ENCODE assay signal across 1 cellular context in the genomic region with DNA sequence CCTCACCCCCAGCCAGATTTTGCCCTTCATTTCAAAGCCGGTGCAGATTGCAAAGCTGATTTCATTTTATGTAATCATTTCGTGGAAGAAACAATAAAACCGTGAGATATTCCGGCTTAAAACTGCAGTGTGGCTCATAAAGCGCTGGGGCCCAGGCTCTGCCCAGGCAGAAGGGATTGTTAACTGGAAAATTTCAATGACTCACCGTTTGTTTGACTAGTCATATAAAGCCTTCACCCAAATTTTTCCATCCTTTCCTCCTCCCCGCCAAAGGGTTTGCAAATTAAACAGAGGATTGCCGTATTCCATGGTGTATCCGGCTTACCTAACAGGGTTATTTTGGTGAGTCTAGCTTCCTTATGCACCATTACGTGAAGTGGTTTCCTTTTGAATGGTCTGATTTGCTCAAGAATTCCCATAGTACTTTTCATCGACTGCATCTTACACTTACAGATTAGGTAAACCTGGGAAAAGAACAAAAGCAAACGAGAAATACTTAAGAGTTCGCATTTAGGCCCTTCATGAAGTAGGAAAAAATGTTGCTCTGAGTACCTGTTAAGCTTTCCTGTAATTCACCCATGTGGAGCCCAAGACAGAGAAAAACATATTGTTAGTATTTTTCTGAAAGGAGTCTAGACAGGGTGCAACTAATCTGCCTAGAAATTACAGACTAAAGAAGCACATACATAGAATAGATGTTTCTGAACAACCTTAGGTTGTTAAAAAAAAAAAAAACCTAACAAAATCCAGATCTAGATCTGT.
TF ChIP-seq lines count a peak whose summit lies in the region.

No MANE protein-coding gene starts in this region.

TF ChIP-seq in K562, 482 proteins besides CTCF, POLR2A, EP300 and RAD21 (continues in another document):
- TF ChIP-seq KDM2B (CRISPR knock-in tag; IDR thresholded peaks at IDR 0.05), result no peak
- no peak for TF ChIP-seq MAZ (CRISPR knock-in tag; conservative IDR thresholded peaks at IDR 0.05 in 1 of 2, IDR thresholded peaks at IDR 0.05 in 1 of 2)
- TF ChIP-seq, protein P1, sequence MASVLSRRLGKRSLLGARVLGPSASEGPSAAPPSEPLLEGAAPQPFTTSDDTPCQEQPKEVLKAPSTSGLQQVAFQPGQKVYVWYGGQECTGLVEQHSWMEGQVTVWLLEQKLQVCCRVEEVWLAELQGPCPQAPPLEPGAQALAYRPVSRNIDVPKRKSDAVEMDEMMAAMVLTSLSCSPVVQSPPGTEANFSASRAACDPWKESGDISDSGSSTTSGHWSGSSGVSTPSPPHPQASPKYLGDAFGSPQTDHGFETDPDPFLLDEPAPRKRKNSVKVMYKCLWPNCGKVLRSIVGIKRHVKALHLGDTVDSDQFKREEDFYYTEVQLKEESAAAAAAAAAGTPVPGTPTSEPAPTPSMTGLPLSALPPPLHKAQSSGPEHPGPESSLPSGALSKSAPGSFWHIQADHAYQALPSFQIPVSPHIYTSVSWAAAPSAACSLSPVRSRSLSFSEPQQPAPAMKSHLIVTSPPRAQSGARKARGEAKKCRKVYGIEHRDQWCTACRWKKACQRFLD (CRISPR knock-in tag; IDR thresholded peaks at IDR 0.05), result no peak
- no peak for TF ChIP-seq SNIP1 (IDR thresholded peaks at IDR 0.05; ENCODE audit: low read depth)
- TF ChIP-seq SMARCE1 (IDR thresholded peaks at IDR 0.05), result no peak; the same call in 1 of the 2 replicates
- TF ChIP-seq, protein P2, sequence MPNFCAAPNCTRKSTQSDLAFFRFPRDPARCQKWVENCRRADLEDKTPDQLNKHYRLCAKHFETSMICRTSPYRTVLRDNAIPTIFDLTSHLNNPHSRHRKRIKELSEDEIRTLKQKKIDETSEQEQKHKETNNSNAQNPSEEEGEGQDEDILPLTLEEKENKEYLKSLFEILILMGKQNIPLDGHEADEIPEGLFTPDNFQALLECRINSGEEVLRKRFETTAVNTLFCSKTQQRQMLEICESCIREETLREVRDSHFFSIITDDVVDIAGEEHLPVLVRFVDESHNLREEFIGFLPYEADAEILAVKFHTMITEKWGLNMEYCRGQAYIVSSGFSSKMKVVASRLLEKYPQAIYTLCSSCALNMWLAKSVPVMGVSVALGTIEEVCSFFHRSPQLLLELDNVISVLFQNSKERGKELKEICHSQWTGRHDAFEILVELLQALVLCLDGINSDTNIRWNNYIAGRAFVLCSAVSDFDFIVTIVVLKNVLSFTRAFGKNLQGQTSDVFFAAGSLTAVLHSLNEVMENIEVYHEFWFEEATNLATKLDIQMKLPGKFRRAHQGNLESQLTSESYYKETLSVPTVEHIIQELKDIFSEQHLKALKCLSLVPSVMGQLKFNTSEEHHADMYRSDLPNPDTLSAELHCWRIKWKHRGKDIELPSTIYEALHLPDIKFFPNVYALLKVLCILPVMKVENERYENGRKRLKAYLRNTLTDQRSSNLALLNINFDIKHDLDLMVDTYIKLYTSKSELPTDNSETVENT (CRISPR knock-in tag; IDR thresholded peaks at IDR 0.05), result no peak
- TF ChIP-seq PHB2 (IDR thresholded peaks at IDR 0.05; ENCODE audit: low read depth), result no peak
- no peak for TF ChIP-seq KDM4B (IDR thresholded peaks at IDR 0.05; ENCODE audit: borderline replicate concordance in 2 of 2, low read depth in 1 of 2)
- TF ChIP-seq SETDB1 (IDR thresholded peaks at IDR 0.05; ENCODE audit: low read length), result no peak
- TF ChIP-seq, protein P3, sequence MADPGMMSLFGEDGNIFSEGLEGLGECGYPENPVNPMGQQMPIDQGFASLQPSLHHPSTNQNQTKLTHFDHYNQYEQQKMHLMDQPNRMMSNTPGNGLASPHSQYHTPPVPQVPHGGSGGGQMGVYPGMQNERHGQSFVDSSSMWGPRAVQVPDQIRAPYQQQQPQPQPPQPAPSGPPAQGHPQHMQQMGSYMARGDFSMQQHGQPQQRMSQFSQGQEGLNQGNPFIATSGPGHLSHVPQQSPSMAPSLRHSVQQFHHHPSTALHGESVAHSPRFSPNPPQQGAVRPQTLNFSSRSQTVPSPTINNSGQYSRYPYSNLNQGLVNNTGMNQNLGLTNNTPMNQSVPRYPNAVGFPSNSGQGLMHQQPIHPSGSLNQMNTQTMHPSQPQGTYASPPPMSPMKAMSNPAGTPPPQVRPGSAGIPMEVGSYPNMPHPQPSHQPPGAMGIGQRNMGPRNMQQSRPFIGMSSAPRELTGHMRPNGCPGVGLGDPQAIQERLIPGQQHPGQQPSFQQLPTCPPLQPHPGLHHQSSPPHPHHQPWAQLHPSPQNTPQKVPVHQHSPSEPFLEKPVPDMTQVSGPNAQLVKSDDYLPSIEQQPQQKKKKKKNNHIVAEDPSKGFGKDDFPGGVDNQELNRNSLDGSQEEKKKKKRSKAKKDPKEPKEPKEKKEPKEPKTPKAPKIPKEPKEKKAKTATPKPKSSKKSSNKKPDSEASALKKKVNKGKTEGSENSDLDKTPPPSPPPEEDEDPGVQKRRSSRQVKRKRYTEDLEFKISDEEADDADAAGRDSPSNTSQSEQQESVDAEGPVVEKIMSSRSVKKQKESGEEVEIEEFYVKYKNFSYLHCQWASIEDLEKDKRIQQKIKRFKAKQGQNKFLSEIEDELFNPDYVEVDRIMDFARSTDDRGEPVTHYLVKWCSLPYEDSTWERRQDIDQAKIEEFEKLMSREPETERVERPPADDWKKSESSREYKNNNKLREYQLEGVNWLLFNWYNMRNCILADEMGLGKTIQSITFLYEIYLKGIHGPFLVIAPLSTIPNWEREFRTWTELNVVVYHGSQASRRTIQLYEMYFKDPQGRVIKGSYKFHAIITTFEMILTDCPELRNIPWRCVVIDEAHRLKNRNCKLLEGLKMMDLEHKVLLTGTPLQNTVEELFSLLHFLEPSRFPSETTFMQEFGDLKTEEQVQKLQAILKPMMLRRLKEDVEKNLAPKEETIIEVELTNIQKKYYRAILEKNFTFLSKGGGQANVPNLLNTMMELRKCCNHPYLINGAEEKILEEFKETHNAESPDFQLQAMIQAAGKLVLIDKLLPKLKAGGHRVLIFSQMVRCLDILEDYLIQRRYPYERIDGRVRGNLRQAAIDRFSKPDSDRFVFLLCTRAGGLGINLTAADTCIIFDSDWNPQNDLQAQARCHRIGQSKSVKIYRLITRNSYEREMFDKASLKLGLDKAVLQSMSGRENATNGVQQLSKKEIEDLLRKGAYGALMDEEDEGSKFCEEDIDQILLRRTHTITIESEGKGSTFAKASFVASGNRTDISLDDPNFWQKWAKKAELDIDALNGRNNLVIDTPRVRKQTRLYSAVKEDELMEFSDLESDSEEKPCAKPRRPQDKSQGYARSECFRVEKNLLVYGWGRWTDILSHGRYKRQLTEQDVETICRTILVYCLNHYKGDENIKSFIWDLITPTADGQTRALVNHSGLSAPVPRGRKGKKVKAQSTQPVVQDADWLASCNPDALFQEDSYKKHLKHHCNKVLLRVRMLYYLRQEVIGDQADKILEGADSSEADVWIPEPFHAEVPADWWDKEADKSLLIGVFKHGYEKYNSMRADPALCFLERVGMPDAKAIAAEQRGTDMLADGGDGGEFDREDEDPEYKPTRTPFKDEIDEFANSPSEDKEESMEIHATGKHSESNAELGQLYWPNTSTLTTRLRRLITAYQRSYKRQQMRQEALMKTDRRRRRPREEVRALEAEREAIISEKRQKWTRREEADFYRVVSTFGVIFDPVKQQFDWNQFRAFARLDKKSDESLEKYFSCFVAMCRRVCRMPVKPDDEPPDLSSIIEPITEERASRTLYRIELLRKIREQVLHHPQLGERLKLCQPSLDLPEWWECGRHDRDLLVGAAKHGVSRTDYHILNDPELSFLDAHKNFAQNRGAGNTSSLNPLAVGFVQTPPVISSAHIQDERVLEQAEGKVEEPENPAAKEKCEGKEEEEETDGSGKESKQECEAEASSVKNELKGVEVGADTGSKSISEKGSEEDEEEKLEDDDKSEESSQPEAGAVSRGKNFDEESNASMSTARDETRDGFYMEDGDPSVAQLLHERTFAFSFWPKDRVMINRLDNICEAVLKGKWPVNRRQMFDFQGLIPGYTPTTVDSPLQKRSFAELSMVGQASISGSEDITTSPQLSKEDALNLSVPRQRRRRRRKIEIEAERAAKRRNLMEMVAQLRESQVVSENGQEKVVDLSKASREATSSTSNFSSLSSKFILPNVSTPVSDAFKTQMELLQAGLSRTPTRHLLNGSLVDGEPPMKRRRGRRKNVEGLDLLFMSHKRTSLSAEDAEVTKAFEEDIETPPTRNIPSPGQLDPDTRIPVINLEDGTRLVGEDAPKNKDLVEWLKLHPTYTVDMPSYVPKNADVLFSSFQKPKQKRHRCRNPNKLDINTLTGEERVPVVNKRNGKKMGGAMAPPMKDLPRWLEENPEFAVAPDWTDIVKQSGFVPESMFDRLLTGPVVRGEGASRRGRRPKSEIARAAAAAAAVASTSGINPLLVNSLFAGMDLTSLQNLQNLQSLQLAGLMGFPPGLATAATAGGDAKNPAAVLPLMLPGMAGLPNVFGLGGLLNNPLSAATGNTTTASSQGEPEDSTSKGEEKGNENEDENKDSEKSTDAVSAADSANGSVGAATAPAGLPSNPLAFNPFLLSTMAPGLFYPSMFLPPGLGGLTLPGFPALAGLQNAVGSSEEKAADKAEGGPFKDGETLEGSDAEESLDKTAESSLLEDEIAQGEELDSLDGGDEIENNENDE (IDR thresholded peaks at IDR 0.05; ENCODE audit: low read depth, low read length), result peak; percentile 82
- no peak for TF ChIP-seq THRAP3 (IDR thresholded peaks at IDR 0.05; ENCODE audit: borderline replicate concordance)
- no peak for TF ChIP-seq SREBF2 (CRISPR knock-in tag; IDR thresholded peaks at IDR 0.05)
- TF ChIP-seq, protein P4, sequence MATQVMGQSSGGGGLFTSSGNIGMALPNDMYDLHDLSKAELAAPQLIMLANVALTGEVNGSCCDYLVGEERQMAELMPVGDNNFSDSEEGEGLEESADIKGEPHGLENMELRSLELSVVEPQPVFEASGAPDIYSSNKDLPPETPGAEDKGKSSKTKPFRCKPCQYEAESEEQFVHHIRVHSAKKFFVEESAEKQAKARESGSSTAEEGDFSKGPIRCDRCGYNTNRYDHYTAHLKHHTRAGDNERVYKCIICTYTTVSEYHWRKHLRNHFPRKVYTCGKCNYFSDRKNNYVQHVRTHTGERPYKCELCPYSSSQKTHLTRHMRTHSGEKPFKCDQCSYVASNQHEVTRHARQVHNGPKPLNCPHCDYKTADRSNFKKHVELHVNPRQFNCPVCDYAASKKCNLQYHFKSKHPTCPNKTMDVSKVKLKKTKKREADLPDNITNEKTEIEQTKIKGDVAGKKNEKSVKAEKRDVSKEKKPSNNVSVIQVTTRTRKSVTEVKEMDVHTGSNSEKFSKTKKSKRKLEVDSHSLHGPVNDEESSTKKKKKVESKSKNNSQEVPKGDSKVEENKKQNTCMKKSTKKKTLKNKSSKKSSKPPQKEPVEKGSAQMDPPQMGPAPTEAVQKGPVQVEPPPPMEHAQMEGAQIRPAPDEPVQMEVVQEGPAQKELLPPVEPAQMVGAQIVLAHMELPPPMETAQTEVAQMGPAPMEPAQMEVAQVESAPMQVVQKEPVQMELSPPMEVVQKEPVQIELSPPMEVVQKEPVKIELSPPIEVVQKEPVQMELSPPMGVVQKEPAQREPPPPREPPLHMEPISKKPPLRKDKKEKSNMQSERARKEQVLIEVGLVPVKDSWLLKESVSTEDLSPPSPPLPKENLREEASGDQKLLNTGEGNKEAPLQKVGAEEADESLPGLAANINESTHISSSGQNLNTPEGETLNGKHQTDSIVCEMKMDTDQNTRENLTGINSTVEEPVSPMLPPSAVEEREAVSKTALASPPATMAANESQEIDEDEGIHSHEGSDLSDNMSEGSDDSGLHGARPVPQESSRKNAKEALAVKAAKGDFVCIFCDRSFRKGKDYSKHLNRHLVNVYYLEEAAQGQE (CRISPR knock-in tag; IDR thresholded peaks at IDR 0.05; ENCODE audit: low read depth), result no peak
- TF ChIP-seq, protein P5, sequence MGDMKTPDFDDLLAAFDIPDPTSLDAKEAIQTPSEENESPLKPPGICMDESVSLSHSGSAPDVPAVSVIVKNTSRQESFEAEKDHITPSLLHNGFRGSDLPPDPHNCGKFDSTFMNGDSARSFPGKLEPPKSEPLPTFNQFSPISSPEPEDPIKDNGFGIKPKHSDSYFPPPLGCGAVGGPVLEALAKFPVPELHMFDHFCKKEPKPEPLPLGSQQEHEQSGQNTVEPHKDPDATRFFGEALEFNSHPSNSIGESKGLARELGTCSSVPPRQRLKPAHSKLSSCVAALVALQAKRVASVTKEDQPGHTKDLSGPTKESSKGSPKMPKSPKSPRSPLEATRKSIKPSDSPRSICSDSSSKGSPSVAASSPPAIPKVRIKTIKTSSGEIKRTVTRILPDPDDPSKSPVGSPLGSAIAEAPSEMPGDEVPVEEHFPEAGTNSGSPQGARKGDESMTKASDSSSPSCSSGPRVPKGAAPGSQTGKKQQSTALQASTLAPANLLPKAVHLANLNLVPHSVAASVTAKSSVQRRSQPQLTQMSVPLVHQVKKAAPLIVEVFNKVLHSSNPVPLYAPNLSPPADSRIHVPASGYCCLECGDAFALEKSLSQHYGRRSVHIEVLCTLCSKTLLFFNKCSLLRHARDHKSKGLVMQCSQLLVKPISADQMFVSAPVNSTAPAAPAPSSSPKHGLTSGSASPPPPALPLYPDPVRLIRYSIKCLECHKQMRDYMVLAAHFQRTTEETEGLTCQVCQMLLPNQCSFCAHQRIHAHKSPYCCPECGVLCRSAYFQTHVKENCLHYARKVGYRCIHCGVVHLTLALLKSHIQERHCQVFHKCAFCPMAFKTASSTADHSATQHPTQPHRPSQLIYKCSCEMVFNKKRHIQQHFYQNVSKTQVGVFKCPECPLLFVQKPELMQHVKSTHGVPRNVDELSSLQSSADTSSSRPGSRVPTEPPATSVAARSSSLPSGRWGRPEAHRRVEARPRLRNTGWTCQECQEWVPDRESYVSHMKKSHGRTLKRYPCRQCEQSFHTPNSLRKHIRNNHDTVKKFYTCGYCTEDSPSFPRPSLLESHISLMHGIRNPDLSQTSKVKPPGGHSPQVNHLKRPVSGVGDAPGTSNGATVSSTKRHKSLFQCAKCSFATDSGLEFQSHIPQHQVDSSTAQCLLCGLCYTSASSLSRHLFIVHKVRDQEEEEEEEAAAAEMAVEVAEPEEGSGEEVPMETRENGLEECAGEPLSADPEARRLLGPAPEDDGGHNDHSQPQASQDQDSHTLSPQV (IDR thresholded peaks at IDR 0.05), result no peak
- TF ChIP-seq MED1 (CRISPR knock-in tag; IDR thresholded peaks at IDR 0.05; ENCODE audit: borderline replicate concordance), result no peak
- no peak for TF ChIP-seq PHB (CRISPR knock-in tag; IDR thresholded peaks at IDR 0.05)
- TF ChIP-seq HMG20A (CRISPR knock-in tag; conservative IDR thresholded peaks at IDR 0.05), result no peak
- TF ChIP-seq POLR2B (IDR thresholded peaks at IDR 0.05; ENCODE audit: low read depth, partially characterized antibody), result no peak
- TF ChIP-seq, protein P6, sequence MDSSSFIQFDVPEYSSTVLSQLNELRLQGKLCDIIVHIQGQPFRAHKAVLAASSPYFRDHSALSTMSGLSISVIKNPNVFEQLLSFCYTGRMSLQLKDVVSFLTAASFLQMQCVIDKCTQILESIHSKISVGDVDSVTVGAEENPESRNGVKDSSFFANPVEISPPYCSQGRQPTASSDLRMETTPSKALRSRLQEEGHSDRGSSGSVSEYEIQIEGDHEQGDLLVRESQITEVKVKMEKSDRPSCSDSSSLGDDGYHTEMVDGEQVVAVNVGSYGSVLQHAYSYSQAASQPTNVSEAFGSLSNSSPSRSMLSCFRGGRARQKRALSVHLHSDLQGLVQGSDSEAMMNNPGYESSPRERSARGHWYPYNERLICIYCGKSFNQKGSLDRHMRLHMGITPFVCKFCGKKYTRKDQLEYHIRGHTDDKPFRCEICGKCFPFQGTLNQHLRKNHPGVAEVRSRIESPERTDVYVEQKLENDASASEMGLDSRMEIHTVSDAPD (CRISPR knock-in tag; IDR thresholded peaks at IDR 0.05), result no peak
- TF ChIP-seq, protein P7, sequence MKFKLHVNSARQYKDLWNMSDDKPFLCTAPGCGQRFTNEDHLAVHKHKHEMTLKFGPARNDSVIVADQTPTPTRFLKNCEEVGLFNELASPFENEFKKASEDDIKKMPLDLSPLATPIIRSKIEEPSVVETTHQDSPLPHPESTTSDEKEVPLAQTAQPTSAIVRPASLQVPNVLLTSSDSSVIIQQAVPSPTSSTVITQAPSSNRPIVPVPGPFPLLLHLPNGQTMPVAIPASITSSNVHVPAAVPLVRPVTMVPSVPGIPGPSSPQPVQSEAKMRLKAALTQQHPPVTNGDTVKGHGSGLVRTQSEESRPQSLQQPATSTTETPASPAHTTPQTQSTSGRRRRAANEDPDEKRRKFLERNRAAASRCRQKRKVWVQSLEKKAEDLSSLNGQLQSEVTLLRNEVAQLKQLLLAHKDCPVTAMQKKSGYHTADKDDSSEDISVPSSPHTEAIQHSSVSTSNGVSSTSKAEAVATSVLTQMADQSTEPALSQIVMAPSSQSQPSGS (CRISPR knock-in tag; IDR thresholded peaks at IDR 0.05), result no peak
- TF ChIP-seq ZNF121 (CRISPR knock-in tag; conservative IDR thresholded peaks at IDR 0.05), result no peak
